In the genomic region with DNA sequence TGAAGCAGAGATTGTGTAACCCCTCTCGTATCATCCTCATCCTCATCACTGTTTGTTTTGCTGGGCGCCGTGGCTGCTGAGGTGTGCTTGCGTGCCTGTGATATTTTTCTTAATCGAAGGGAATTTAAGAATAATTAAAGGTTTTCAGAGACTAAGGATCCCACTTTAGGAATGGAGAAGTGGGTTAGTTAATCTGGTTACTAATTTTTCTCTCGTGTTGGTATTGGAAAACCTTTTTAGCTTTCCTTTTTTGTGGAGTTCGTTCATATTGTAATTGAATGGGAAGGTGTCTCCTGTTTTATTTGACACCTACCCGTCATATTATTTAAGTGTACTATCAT, we compare ENCODE assay signal across 8 cellular contexts. TPM values are rescaled to one million over a fixed set of nuclear protein-coding genes. Genes with fewer than 3 reads are reported as not detected.
DNase-seq lines count a peak whose midpoint lies in the region; ATAC-seq and TF ChIP-seq lines count a peak whose summit lies in the region.

No MANE protein-coding gene starts in this region.

- peak overlapping the region in 5 of 12 donors; percentile 45 to 97 (median 86) for H3K27ac ChIP-seq in heart left ventricle
- H3K27ac ChIP-seq in thoracic aorta = peak overlapping the region; percentile 95 to 97

- TF ChIP-seq POLR2A in heart left ventricle (IDR thresholded peaks at IDR 0.05) = no peak

- H3K4me1 ChIP-seq in heart left ventricle (peaks cover 0 to 47% (median 24%) of the 10 kb centered on the region in 12 donors), thoracic aorta (ENCODE audit: control insufficient read depth in 1 of 2, low read depth in 2 of 2) (peaks cover 12 to 28% of the 10 kb centered on the region in 2 donors)

- H3K4me3 Mint-ChIP-seq in immature natural killer cell = peak overlapping the region; percentile 86 to 94 (median 89)

- H3K4me3 ChIP-seq in heart left ventricle (peak overlapping the region; percentile 73 to 100 (median 95)), thoracic aorta (peak overlapping the region; percentile 100)

- no peaks in the 10 kb centered on the region for H3K9me3 Mint-ChIP-seq in immature natural killer cell

- WGBS in heart left ventricle, 4 donors = 2 to 3% (median 3%) methylated on average over 8 of the region's 8 CpGs

- H3K9me3 ChIP-seq in heart left ventricle = no peaks in the 10 kb centered on the region
- H3K9me3 ChIP-seq in thoracic aorta = no peaks in the 10 kb centered on the region

- H3K27me3 ChIP-seq in heart left ventricle (no peaks in the 10 kb centered on the region), thoracic aorta (replicated peaks; ENCODE audit: insufficient read depth) (no peaks in the 10 kb centered on the region)

- ATAC-seq in heart left ventricle = no peak
- ATAC-seq in Right ventricle myocardium superior (ENCODE audit: poor library complexity) = no peak
- no peak for ATAC-seq in thoracic aorta (ENCODE audit: insufficient number of reproducible peaks, low FRiP score, low read depth)
- ATAC-seq in GM21526 (IDR thresholded peaks at IDR 0.05; ENCODE audit: low FRiP score, unreplicated experiment) = no peak
- ATAC-seq in esophagus mucosa = no peak

- no peak for DNase-seq in heart left ventricle
- DNase-seq in Right ventricle myocardium superior = no peak
- DNase-seq in activated naive CD4-positive, alpha-beta T cell treated with anti-CD3 and anti-CD28 coated beads, Interleukin-2, amount 50 U/mL, for 16 hours = peak; percentile 21
- no peak for DNase-seq in immature natural killer cell
- no peak for DNase-seq in thoracic aorta (ENCODE audit: low spot score)
- no peak for DNase-seq in iPS-NIHi7 (ENCODE audit: extremely low spot score)

- peaks cover 0 to 6% (median 5%) of the 10 kb centered on the region in 9 donors for H3K36me3 ChIP-seq in heart left ventricle
- H3K36me3 ChIP-seq in thoracic aorta = no peaks in the 10 kb centered on the region

- H3K27me3 Mint-ChIP-seq in immature natural killer cell (ENCODE audit: low read depth in 3 of 3) = peaks cover 5 to 9% (median 9%) of the 10 kb centered on the region in 3 donors

- peaks cover 22 to 42% of the 10 kb centered on the region in 2 donors for H3K4me1 Mint-ChIP-seq in immature natural killer cell

- intact Hi-C loops in heart left ventricle (cut with DNase I) (loop anchor here in 2 of 10 donors (10.0 kb wide), 2 partner anchors 98 to 218 kb away; a partner anchor contains a TSS), Right ventricle myocardium superior (cut with DNase I) (no loop called here)

- peaks cover 0 to 3% (median 3%) of the 10 kb centered on the region in 3 donors for H3K36me3 Mint-ChIP-seq in immature natural killer cell

- peak overlapping the region; percentile 79 to 89 (median 82) for H3K27ac Mint-ChIP-seq in immature natural killer cell

- TF ChIP-seq CTCF in heart left ventricle (IDR thresholded peaks at IDR 0.05) (no peak), thoracic aorta (IDR thresholded peaks at IDR 0.05) (no peak)

RNA-seq across cellular contexts. Expression of gene UBN2, which starts 1.3 kb away (rescaled TPM):
- 10 to 100 TPM in 8 of 9 donors, 1 to 10 TPM in 1; 7.9 to 26.9 (median 16.7) TPM for total RNA-seq in heart left ventricle
- 1 to 10 TPM; 3.3 to 3.4 TPM for polyA plus RNA-seq in heart left ventricle
- 11.9 TPM for total RNA-seq in Right ventricle myocardium superior
- polyA plus RNA-seq in immature natural killer cell = 1 to 10 TPM in 1 of 3 donors, under 1 TPM in 2; 0.67 to 1.9 (median 0.91) TPM
- 10 to 100 TPM; 13.4 to 18.8 TPM for total RNA-seq in thoracic aorta
- total RNA-seq in esophagus mucosa = 11.7 TPM
